Comparison of ENCODE assay signal across 21 cellular contexts in genomic region chr13:95500136-95500718, GRCh38. TPM values are rescaled to one million over a fixed set of nuclear protein-coding genes. Genes with fewer than 3 reads are reported as not detected.
"Had no signal": no experiment of that assay in that cellular context is flagged by ENCODE, and none has a peak within 500 bp of the region (broad histone marks: within the 10 kb centered on the region; RNA-seq: fewer than 3 reads in every experiment).

No MANE protein-coding gene starts in this region.

- H3K27ac Mint-ChIP-seq: activated naive CD4-positive, alpha-beta T cell treated with anti-CD3 and anti-CD28 coated beads, Interleukin-2, amount 50 U/mL, for 72 hours; activated T-cell treated with anti-CD3 and anti-CD28 coated beads, Interleukin-2, amount 50 U/mL, for 72 hours; effector memory CD8-positive, alpha-beta T cell; memory B cell; naive thymus-derived CD4-positive, alpha-beta T cell; stimulated activated naive CD8-positive, alpha-beta T cell treated with anti-CD3 and anti-CD28 coated beads, Interleukin-15, amount 100 ng/mL, for 72 hours; T-helper 1 cell treated with Interleukin-12 subunit alpha and Interleukin-12 subunit beta and Interleukin-4 antibody, amounts not matched to agents 30 μg/mL and 1 μg/mL, for 36 hours had no signal

- DNase-seq: activated CD4-positive, CD25-positive, alpha-beta regulatory T cell treated with anti-CD3 and anti-CD28 coated beads, Interleukin-2, amount 50 U/mL, for 72 hours; activated CD8-positive, alpha-beta memory T cell treated with anti-CD3 and anti-CD28 coated beads for 24 hours; activated gamma-delta T cell treated with Interleukin-2 at 50 U/mL for 16 hours; activated T-cell treated with anti-CD3 and anti-CD28 coated beads, Interleukin-2, amount 50 U/mL, for 72 hours; effector memory CD8-positive, alpha-beta T cell; foreskin fibroblast; left ventricle myocardium inferior; naive thymus-derived CD4-positive, alpha-beta T cell; pancreas; right lobe of liver; small intestine; stimulated activated CD4-positive, alpha-beta T cell treated with anti-CD3 and anti-CD28 coated beads, Interleukin-4, amount 100 ng/mL, for 1 hour; stimulated activated naive CD8-positive, alpha-beta T cell treated with anti-CD3 and anti-CD28 coated beads, Interleukin-15, amount 100 ng/mL, for 72 hours; trophoblast cell had no signal

- ATAC-seq: activated naive CD4-positive, alpha-beta T cell treated with anti-CD3 and anti-CD28 coated beads, Interleukin-2, amount 50 U/mL, for 72 hours; activated T-cell treated with anti-CD3 and anti-CD28 coated beads, Interleukin-2, amount 50 U/mL, for 72 hours; effector memory CD8-positive, alpha-beta T cell; naive thymus-derived CD4-positive, alpha-beta T cell; pancreas; right lobe of liver; stimulated activated naive CD8-positive, alpha-beta T cell treated with anti-CD3 and anti-CD28 coated beads, Interleukin-15, amount 100 ng/mL, for 72 hours had no signal

- H3K36me3 Mint-ChIP-seq: activated naive CD4-positive, alpha-beta T cell treated with anti-CD3 and anti-CD28 coated beads, Interleukin-2, amount 50 U/mL, for 72 hours had no signal

- H3K36me3 ChIP-seq: left ventricle myocardium inferior, pancreas, right lobe of liver, suprapubic skin, vagina had no signal

- H3K79me2 ChIP-seq: hepatocyte had no signal

- H3K9me3 ChIP-seq: pancreas, right lobe of liver, suprapubic skin, vagina had no signal

- H3K4me3 Mint-ChIP-seq: activated T-cell treated with anti-CD3 and anti-CD28 coated beads, Interleukin-2, amount 50 U/mL, for 72 hours; effector memory CD8-positive, alpha-beta T cell; memory B cell; naive thymus-derived CD4-positive, alpha-beta T cell; stimulated activated naive CD8-positive, alpha-beta T cell treated with anti-CD3 and anti-CD28 coated beads, Interleukin-15, amount 100 ng/mL, for 72 hours; T-helper 1 cell treated with Interleukin-12 subunit alpha and Interleukin-12 subunit beta and Interleukin-4 antibody, amounts not matched to agents 30 μg/mL and 1 μg/mL, for 36 hours had no signal

- H3K4me1 Mint-ChIP-seq: memory B cell; naive thymus-derived CD4-positive, alpha-beta T cell; stimulated activated naive CD8-positive, alpha-beta T cell treated with anti-CD3 and anti-CD28 coated beads, Interleukin-15, amount 100 ng/mL, for 72 hours had no signal

- H3K27me3 ChIP-seq: hepatocyte, pancreas, right lobe of liver, suprapubic skin, vagina had no signal

- H3K27ac ChIP-seq: hepatocyte, left ventricle myocardium inferior, pancreas, right lobe of liver, suprapubic skin, vagina had no signal

- H3K4me1 ChIP-seq: right lobe of liver, suprapubic skin, vagina had no signal

- H2AFZ ChIP-seq: hepatocyte had no signal

- H3K4me3 ChIP-seq: hepatocyte, left ventricle myocardium inferior, pancreas, right lobe of liver, suprapubic skin, vagina had no signal

- H3K4me2 ChIP-seq: hepatocyte had no signal

- H3K9me3 Mint-ChIP-seq: T-helper 1 cell treated with Interleukin-12 subunit alpha and Interleukin-12 subunit beta and Interleukin-4 antibody, amounts not matched to agents 30 μg/mL and 1 μg/mL, for 36 hours had no signal

RNA-seq across cellular contexts. Expression of gene CLDN10, which starts 52.3 kb away (rescaled TPM):
- total RNA-seq: activated naive CD4-positive, alpha-beta T cell treated with anti-CD3 and anti-CD28 coated beads, Interleukin-2, amount 50 U/mL, for 72 hours; activated T-cell treated with anti-CD3 and anti-CD28 coated beads, Interleukin-2, amount 50 U/mL, for 72 hours; cardiac septum; left ventricle myocardium inferior; naive thymus-derived CD4-positive, alpha-beta T cell; vagina had no signal
- polyA plus RNA-seq: naive thymus-derived CD4-positive, alpha-beta T cell had no signal
